ENCODE assay signal across 17 cellular contexts in the genomic region with DNA sequence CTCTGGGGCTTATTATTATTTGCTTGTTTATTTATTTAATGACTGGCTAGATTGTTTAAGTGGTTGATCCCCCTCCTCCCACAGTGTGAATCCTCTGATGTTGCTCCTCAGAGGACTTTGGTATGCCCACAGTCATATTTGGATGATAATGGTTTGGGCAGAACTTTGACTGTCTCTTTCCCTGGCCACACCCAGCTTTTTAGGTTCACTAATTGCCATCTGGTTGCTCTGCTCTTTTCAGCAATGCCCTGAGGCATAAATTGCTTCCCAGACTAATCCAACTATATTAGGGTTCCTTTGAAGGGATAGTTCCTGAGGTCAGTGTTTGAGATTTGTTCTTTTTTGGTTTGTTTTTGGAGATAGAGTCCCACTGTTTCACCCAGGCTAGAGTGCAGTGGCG.
"Had no signal": no experiment of that assay in that cellular context is flagged by ENCODE, and none has a peak within 500 bp of the region (broad histone marks: within the 10 kb centered on the region; RNA-seq: fewer than 3 reads in every experiment).

No MANE protein-coding gene starts in this region.

- H3K27me3 ChIP-seq: heart right ventricle, upper lobe of right lung had no signal

- H3K27ac ChIP-seq: coronary artery, lower lobe of right lung, upper lobe of right lung had no signal

- DNase-seq: activated naive CD4-positive, alpha-beta T cell treated with Interleukin-2 at 50 U/mL for 16 hours; activated naive CD8-positive, alpha-beta T cell treated with anti-CD3 and anti-CD28 coated beads, Interleukin-2, amount 10 ng/mL, durations not matched to agents 7 days and 5 days; activated T-cell treated with anti-CD3 and anti-CD28 coated beads, Interleukin-2, amount 50 U/mL, for 1 hour; amygdala; kidney; lower lobe of right lung; naive thymus-derived CD4-positive, alpha-beta T cell; occipital lobe; posterior cingulate gyrus; stimulated activated CD4-positive, alpha-beta T cell treated with anti-CD3 and anti-CD28 coated beads, Interleukin-4, amount 100 ng/mL, for 1 hour; stimulated activated naive CD4-positive, alpha-beta T cell; upper lobe of right lung had no signal

- H3K36me3 ChIP-seq: heart right ventricle, lower lobe of right lung, upper lobe of right lung had no signal

- ATAC-seq: activated T-helper 17 cell treated with anti-CD3 and anti-CD28 coated beads, Interleukin-2, amount 50 U/mL, for 72 hours; left lobe of liver; lower lobe of right lung; naive thymus-derived CD4-positive, alpha-beta T cell; upper lobe of right lung; WTC11 had no signal

- H3K4me1 ChIP-seq: upper lobe of right lung had no signal

- H3K9me3 ChIP-seq: upper lobe of right lung had no signal

- H3K4me3 ChIP-seq: coronary artery, heart right ventricle, lower lobe of right lung, upper lobe of right lung had no signal
